In genomic region chr5:34929150-34929719, GRCh38 we compare ENCODE assay signal across 8 cellular contexts. TPM values are rescaled to one million over a fixed set of nuclear protein-coding genes. Genes with fewer than 3 reads are reported as not detected.
DNase-seq lines count a peak whose midpoint lies in the region; FAIRE-seq and TF ChIP-seq lines count a peak whose summit lies in the region.

Gene DNAJC21, plus strand, starts transcription at chr5:34929559. Its CDS starts 261 bp downstream, at chr5:34929820.

- H3K9me3 ChIP-seq in SJSA1 (replicated peaks): no peaks in the 10 kb centered on the region
- no peaks in the 10 kb centered on the region for H3K9me3 ChIP-seq in stomach

- H3K4me1 Mint-ChIP-seq in neural crest cell: peaks cover 25% of the 10 kb centered on the region

- TF ChIP-seq EP300 in stomach (IDR thresholded peaks at IDR 0.05): no peak

- H3K36me3 ChIP-seq in SJSA1: peaks cover 40% of the 10 kb centered on the region
- H3K36me3 ChIP-seq in stomach: peaks cover 0 to 35% (median 33%) of the 10 kb centered on the region in 4 donors

- no peak for TF ChIP-seq CTCF in HFF-Myc (IDR thresholded peaks at IDR 0.05; ENCODE audit: low read depth, low read length, missing control alignments)
- TF ChIP-seq CTCF in fibroblast of villous mesenchyme (IDR thresholded peaks at IDR 0.05; ENCODE audit: insufficient read depth, low read depth, low read length): no peak
- TF ChIP-seq CTCF in neural crest cell (conservative IDR thresholded peaks at IDR 0.05): no peak
- no peak for TF ChIP-seq CTCF in stomach (IDR thresholded peaks at IDR 0.05)

- H3K27ac ChIP-seq in SJSA1 (peak within 1 kb of the TSS; percentile 53), stomach (peak within 1 kb of the TSS; percentile 88 to 98 (median 97))

- WGBS in stomach, 5 donors: 1% methylated on average over 28 to 62 of the region's 62 CpGs

- H3K27me3 ChIP-seq in SJSA1 (replicated peaks) (no peaks in the 10 kb centered on the region), stomach (no peaks in the 10 kb centered on the region)

- TF ChIP-seq POLR2A in stomach (IDR thresholded peaks at IDR 0.05): no peak

- intact Hi-C loops in stomach (cut with DNase I; ENCODE audit: low total_unique reads): no loop called here

- FAIRE-seq in G401.6 (lab: Jason Lieb, UNC): peak; percentile 96

- H3K36me3 Mint-ChIP-seq in neural crest cell (ENCODE audit: low read depth): peaks cover 5% of the 10 kb centered on the region

- H3K4me3 Mint-ChIP-seq in neural crest cell: peak within 1 kb of the TSS; percentile 98

- H3K27ac Mint-ChIP-seq in neural crest cell (ENCODE audit: unreplicated experiment): peak within 1 kb of the TSS; percentile 99

- H3K27me3 Mint-ChIP-seq in neural crest cell (ENCODE audit: low read depth): peaks cover 3% of the 10 kb centered on the region

- H3K4me3 ChIP-seq in HFF-Myc (replicated peaks; ENCODE audit: low read depth, low read length) (peak within 1 kb of the TSS; percentile 82), SJSA1 (peak within 1 kb of the TSS; percentile 94), fibroblast of villous mesenchyme (ENCODE audit: low read depth, low read length) (peak within 1 kb of the TSS; percentile 91), stomach (peak within 1 kb of the TSS; percentile 68 to 84 (median 80))

- DNase-seq in HFF-Myc (ENCODE audit: extremely low read depth, low read depth) (peak; percentile 63), MV-4-11 (lab: John Stamatoyannopoulos, UW) (peak; percentile 94), SJSA1 (ENCODE audit: low read depth in 1 of 2, low spot score in 2 of 2) (peak; percentile 98), fibroblast of villous mesenchyme (ENCODE audit: low read depth) (peak; percentile 97), neural crest cell (ENCODE audit: low read depth, low spot score) (peak; percentile 96), stomach (peak; percentile 98)
- peak; percentile 93 for DNase-seq in activated gamma-delta T cell treated with anti-CD3 and anti-CD28 coated beads, Interleukin-2, amount 50 U/mL, for 16 hours (ENCODE audit: low read depth)

- no peaks in the 10 kb centered on the region for H3K9me3 Mint-ChIP-seq in neural crest cell

- peaks cover 18% of the 10 kb centered on the region for H3K4me1 ChIP-seq in SJSA1 (replicated peaks)
- H3K4me1 ChIP-seq in stomach: peaks cover 10 to 41% (median 24%) of the 10 kb centered on the region in 4 donors

RNA-seq across cellular contexts. Expression of gene DNAJC21, which starts in this region (rescaled TPM):
- total RNA-seq in SJSA1 (2014; rRNA removed; shearing (Covaris generic)): 48.2 and 53.3 TPM in 2 replicates
- total RNA-seq in fibroblast of villous mesenchyme: 22.2 and 44.5 TPM in 2 replicates
- total RNA-seq in neural crest cell: 46.2 and 51.9 TPM in 2 replicates
- 10 to 100 TPM; 30.4 to 69.4 (median 32.3) TPM for total RNA-seq in stomach
- polyA plus RNA-seq in stomach: 10 to 100 TPM; 21.8 to 32.2 (median 22.1) TPM

Comparison
In these comparisons a context has a peak if more than half of its experiments do, and no peak if none do; other contexts are left out.
1. Peak in every context shown above with its lines: DNase-seq, H3K4me3 ChIP-seq and H3K27ac ChIP-seq.